In the genomic region with DNA sequence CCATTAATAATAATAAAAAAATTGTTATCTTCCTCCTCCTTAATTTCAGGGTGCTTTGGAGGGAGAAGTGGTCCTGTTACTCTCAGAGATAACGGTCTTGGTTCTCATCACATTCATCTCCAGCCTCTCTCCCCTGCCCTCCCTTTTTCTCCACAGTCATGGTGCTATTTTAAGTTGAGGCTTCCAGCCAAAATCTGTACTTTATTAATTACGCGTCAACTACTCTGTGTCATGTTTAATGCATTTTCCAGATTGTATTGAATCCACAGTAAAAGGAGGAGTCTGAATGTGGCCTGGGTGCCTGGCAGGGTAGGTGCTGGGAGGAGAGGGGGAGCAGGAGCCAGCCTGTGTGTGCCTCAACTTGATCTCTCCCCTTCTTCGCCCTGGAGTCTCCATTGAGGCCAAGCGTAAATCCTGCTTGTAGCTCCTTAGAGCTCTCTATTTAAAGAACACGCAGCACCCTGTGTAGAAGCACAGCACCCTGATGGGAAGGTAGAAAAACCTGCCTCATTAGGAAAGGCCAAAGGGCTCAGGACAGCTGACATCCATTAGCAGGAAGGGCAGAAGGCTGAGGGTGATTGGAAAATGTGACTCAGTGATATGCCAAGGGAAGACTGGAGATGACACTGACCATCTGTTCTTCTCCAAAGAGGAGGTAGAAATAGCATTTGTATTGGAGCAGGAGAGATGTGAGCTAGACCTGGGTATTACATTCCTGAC, we compare ENCODE assay signal across 15 cellular contexts.
DNase-seq lines count a peak whose midpoint lies in the region; ATAC-seq and TF ChIP-seq lines count a peak whose summit lies in the region.
"Had no signal": no experiment of that assay in that cellular context is flagged by ENCODE, and none has a peak within 500 bp of the region (broad histone marks: within the 10 kb centered on the region; RNA-seq: fewer than 3 reads in every experiment).

No MANE protein-coding gene starts in this region.

- H4K91ac ChIP-seq in mesenchymal stem cell (ENCODE audit: low read length) = no peak overlapping the region

- no peaks in the 10 kb centered on the region for H3K9me3 ChIP-seq in mesenchymal stem cell (ENCODE audit: control insufficient read depth, low read length)
- H3K9me3 ChIP-seq: thoracic aorta had no signal

- H3K79me1 ChIP-seq in mesenchymal stem cell (replicated peaks; ENCODE audit: low read length, poor library complexity, severe bottlenecking) = no peaks in the 10 kb centered on the region

- H3K27ac ChIP-seq in mesenchymal stem cell (ENCODE audit: low read length, poor library complexity, severe bottlenecking) = no peak overlapping the region
- H3K27ac ChIP-seq: 22Rv1, thoracic aorta had no signal

- no peak overlapping the region for H3K4ac ChIP-seq in mesenchymal stem cell (ENCODE audit: low read depth in 1 of 2, low read length in 2 of 2)

- H3K9me3 Mint-ChIP-seq in type B pancreatic cell (no peaks in the 10 kb centered on the region), WTC11 (no peaks in the 10 kb centered on the region)
- H3K9me3 Mint-ChIP-seq: GM23338 had no signal

- H2BK15ac ChIP-seq in mesenchymal stem cell (ENCODE audit: low read depth, poor library complexity, severe bottlenecking) = no peak overlapping the region

- H3K4me3 ChIP-seq in mesenchymal stem cell (ENCODE audit: insufficient read depth in 1 of 2, low read depth in 1 of 2, low read length in 2 of 2) = no peak overlapping the region
- H3K4me3 ChIP-seq: GM23338, skin epidermis, thoracic aorta had no signal

- CTCF ChIA-PET in WTC11 (lab: Charles Lee) = interaction anchor here (0.9 to 6.1 kb wide), 4 partner anchors 30 to 293 kb away, joined by 3 to 42 read pairs (median 4); no protein-coding TSS in a partner anchor

- H3K9ac ChIP-seq in mesenchymal stem cell (ENCODE audit: low read length) = no peak overlapping the region

- H3K27me3 Mint-ChIP-seq in type B pancreatic cell (no peaks in the 10 kb centered on the region), WTC11 (ENCODE audit: low read depth) (no peaks in the 10 kb centered on the region; the same call in 1 of the 2 replicates)

- H2AFZ ChIP-seq in mesenchymal stem cell (ENCODE audit: low read depth, low read length) = no peak overlapping the region
- H2AFZ ChIP-seq: GM23338 had no signal

- H2BK120ac ChIP-seq in mesenchymal stem cell (ENCODE audit: low read depth, low read length) = no peak overlapping the region

- H3K4me1 Mint-ChIP-seq in type B pancreatic cell (ENCODE audit: unreplicated experiment) = peaks cover 95% of the 10 kb centered on the region
- peaks cover 62% of the 10 kb centered on the region for H3K4me1 Mint-ChIP-seq in WTC11

- H3K4me3 Mint-ChIP-seq in type B pancreatic cell = peak overlapping the region; percentile 28
- no peak overlapping the region for H3K4me3 Mint-ChIP-seq in WTC11
- H3K4me3 Mint-ChIP-seq: GM23338 had no signal

- H2AK5ac ChIP-seq in mesenchymal stem cell (ENCODE audit: low read length, severe bottlenecking) = no peak overlapping the region

- peak overlapping the region; percentile 21 for H4K8ac ChIP-seq in mesenchymal stem cell (ENCODE audit: low read length)

- no peak overlapping the region for H3K23ac ChIP-seq in mesenchymal stem cell (ENCODE audit: low read length in 2 of 2)

- DNase-seq in NCI-H82 (lab: John Stamatoyannopoulos, UW) (peak; percentile 26), NCI-H82 treated with DMSO at 0.1 percent for 48 hours (lab: John Stamatoyannopoulos, UW; ENCODE audit: unreplicated experiment) (no peak), cerebellar cortex (ENCODE audit: low spot score) (peak; percentile 99), mesenchymal stem cell (peak; percentile 71), type B pancreatic cell (ENCODE audit: extremely low spot score, unreplicated experiment) (no peak), WTC11 (ENCODE audit: low spot score) (no peak), NCI-H1105 treated with DMSO at 0.1 percent for 48 hours (lab: John Stamatoyannopoulos, UW) (no peak)
- DNase-seq in stimulated activated CD4-positive, alpha-beta T cell treated with anti-CD3 and anti-CD28 coated beads, Interleukin-4, amount 100 ng/mL, for 4 hours = no peak
- DNase-seq: amniotic stem cell, NCI-H774 had no signal

- H3K4me1 ChIP-seq in mesenchymal stem cell (ENCODE audit: control insufficient read depth, insufficient read depth, low read depth, low read length) = peaks cover 13% of the 10 kb centered on the region

- ATAC-seq in WTC11 = no peak
- ATAC-seq: activated CD4-positive, CD25-positive, alpha-beta regulatory T cell treated with anti-CD3 and anti-CD28 coated beads, Interleukin-2, amount 50 U/mL, for 24 hours had no signal

- H3K4me2 ChIP-seq in mesenchymal stem cell (ENCODE audit: low read length, poor library complexity, severe bottlenecking) = no peak overlapping the region
- H3K4me2 ChIP-seq: GM23338 had no signal

- H3K27me3 ChIP-seq in mesenchymal stem cell (ENCODE audit: control insufficient read depth in 1 of 2, insufficient read depth in 1 of 2, low read length in 2 of 2) = peaks cover 0 to 6% of the 10 kb centered on the region in 2 experiments

- H2BK12ac ChIP-seq in mesenchymal stem cell (ENCODE audit: low read length in 2 of 2) = peak overlapping the region in 1 of 2 experiments; percentile 24

- H3K36me3 Mint-ChIP-seq in type B pancreatic cell (peaks cover 17% of the 10 kb centered on the region), WTC11 (no peaks in the 10 kb centered on the region)

- 89% methylated on average over 6 of the region's 6 CpGs for WGBS in mesenchymal stem cell

- H2BK5ac ChIP-seq in mesenchymal stem cell (ENCODE audit: low read depth, low read length, poor library complexity, severe bottlenecking) = no peak overlapping the region

- TF ChIP-seq CTCF in type B pancreatic cell (conservative IDR thresholded peaks at IDR 0.05) (no peak), WTC11 (IDR thresholded peaks at IDR 0.05) (no peak)

- POLR2A ChIA-PET in WTC11 (lab: Charles Lee) = no interaction called here

- H3K14ac ChIP-seq in mesenchymal stem cell (ENCODE audit: low read length in 2 of 2) = peak overlapping the region in 1 of 2 experiments; percentile 2

- no peaks in the 10 kb centered on the region for H3K36me3 ChIP-seq in mesenchymal stem cell (ENCODE audit: control insufficient read depth in 1 of 2, insufficient read depth in 2 of 2, low read depth in 1 of 2, low read length in 2 of 2)
- H3K36me3 ChIP-seq: thoracic aorta had no signal

- H3K27ac Mint-ChIP-seq in type B pancreatic cell (peak overlapping the region; percentile 44), WTC11 (no peak overlapping the region)
- H3K27ac Mint-ChIP-seq: GM23338 had no signal

- H3K18ac ChIP-seq in mesenchymal stem cell (ENCODE audit: low read depth in 1 of 2, low read length in 2 of 2) = no peak overlapping the region

TF ChIP-seq in WTC11, 78 proteins besides CTCF, POLR2A, EP300 and RAD21:
- TF ChIP-seq IRF2 (CRISPR knock-in tag; IDR thresholded peaks at IDR 0.05; ENCODE audit: borderline replicate concordance, low read depth) (no peak), MXD4 (CRISPR knock-in tag; IDR thresholded peaks at IDR 0.05; ENCODE audit: borderline replicate concordance) (no peak), NR3C1 (CRISPR knock-in tag; conservative IDR thresholded peaks at IDR 0.05; ENCODE audit: low read depth) (no peak), ZNF138 (CRISPR knock-in tag; conservative IDR thresholded peaks at IDR 0.05) (no peak)
- TF ChIP-seq, protein P1, sequence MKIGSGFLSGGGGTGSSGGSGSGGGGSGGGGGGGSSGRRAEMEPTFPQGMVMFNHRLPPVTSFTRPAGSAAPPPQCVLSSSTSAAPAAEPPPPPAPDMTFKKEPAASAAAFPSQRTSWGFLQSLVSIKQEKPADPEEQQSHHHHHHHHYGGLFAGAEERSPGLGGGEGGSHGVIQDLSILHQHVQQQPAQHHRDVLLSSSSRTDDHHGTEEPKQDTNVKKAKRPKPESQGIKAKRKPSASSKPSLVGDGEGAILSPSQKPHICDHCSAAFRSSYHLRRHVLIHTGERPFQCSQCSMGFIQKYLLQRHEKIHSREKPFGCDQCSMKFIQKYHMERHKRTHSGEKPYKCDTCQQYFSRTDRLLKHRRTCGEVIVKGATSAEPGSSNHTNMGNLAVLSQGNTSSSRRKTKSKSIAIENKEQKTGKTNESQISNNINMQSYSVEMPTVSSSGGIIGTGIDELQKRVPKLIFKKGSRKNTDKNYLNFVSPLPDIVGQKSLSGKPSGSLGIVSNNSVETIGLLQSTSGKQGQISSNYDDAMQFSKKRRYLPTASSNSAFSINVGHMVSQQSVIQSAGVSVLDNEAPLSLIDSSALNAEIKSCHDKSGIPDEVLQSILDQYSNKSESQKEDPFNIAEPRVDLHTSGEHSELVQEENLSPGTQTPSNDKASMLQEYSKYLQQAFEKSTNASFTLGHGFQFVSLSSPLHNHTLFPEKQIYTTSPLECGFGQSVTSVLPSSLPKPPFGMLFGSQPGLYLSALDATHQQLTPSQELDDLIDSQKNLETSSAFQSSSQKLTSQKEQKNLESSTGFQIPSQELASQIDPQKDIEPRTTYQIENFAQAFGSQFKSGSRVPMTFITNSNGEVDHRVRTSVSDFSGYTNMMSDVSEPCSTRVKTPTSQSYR (CRISPR knock-in tag; IDR thresholded peaks at IDR 0.05) = no peak
TF ChIP-seq in WTC11: peak in this region for 0.

Comparison
In these comparisons a context has a peak if more than half of its experiments do, and no peak if none do; other contexts are left out.
1. DNase-seq: peak in NCI-H82 (single experiment), cerebellar cortex (single experiment) and mesenchymal stem cell (single experiment); none in NCI-H82 treated with DMSO at 0.1 percent for 48 hours (single experiment), type B pancreatic cell (single experiment), WTC11 (single experiment), stimulated activated CD4-positive, alpha-beta T cell treated with anti-CD3 and anti-CD28 coated beads, Interleukin-4, amount 100 ng/mL, for 4 hours (0 of 2) and NCI-H1105 treated with DMSO at 0.1 percent for 48 hours (single experiment).